10 cellular contexts compared by ENCODE assay signal in the genomic region with DNA sequence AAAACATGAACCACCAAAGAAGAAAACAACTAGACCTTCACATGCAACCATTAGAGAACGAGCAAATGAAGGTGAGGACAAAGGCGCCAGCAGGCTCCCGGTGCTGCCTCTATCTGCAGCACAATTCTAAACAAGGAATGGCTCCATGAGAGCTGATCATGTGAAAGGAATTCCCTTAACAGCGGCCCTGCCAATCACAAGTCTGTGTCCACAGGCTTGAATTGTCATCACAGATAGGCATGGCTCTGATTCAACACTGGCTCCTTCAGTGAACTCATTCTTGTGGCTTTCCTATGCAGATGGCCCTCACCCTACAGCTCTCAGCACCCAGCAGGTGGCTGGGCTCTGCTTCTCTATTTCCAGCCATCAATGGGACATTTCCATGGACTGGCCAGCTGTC. TPM values are rescaled to one million over a fixed set of nuclear protein-coding genes. Genes with fewer than 3 reads are reported as not detected.
DNase-seq lines count a peak whose midpoint lies in the region; ATAC-seq and TF ChIP-seq lines count a peak whose summit lies in the region.
"Had no signal": no experiment of that assay in that cellular context is flagged by ENCODE, and none has a peak within 500 bp of the region (broad histone marks: within the 10 kb centered on the region; RNA-seq: fewer than 3 reads in every experiment).

No MANE protein-coding gene starts in this region.

- H3K9ac ChIP-seq in SK-N-SH, result no peak overlapping the region

- H3K79me2 ChIP-seq in SK-N-SH (ENCODE audit: insufficient read depth), result peaks cover 59% of the 10 kb centered on the region

- DNase-seq in HT-29 (ENCODE audit: low spot score) (peak; percentile 6), SK-N-SH (no peak), Right ventricle myocardium superior (no peak), stomach (no peak), Calu3 (no peak), GM13977 (ENCODE audit: low spot score) (no peak)
- DNase-seq: activated CD4-positive, alpha-beta T cell treated with anti-CD3 and anti-CD28 coated beads, Interleukin-2, amount 50 U/mL, for 48 hours; Karpas-422; small intestine had no signal

- H3K36me3 Mint-ChIP-seq in Calu3 (ENCODE audit: insufficient read depth, unreplicated experiment), result peaks cover 43% of the 10 kb centered on the region

- ATAC-seq in Right ventricle myocardium superior (ENCODE audit: poor library complexity) (peak; percentile 84), HG02642 (IDR thresholded peaks at IDR 0.05; ENCODE audit: poor library complexity, unreplicated experiment) (no peak)

- CTCF ChIA-PET in SK-N-SH (lab: Yijun Ruan, JAX), result interaction anchor here (1.0 to 2.8 kb wide), 2 partner anchors 50 to 180 kb away, joined by 4 to 13 read pairs; no protein-coding TSS in a partner anchor
- CTCF ChIA-PET in Calu3 (lab: Charles Lee), result no interaction called here

- H2AFZ ChIP-seq in SK-N-SH (ENCODE audit: low read depth), result no peak overlapping the region

- no peaks in the 10 kb centered on the region for H3K9me3 ChIP-seq in SK-N-SH
- H3K9me3 ChIP-seq in stomach, result no peaks in the 10 kb centered on the region

- peaks cover 23% of the 10 kb centered on the region for H3F3A ChIP-seq in SK-N-SH (replicated peaks; ENCODE audit: insufficient read depth)

- no peak overlapping the region for H3K4me2 ChIP-seq in SK-N-SH

- TF ChIP-seq CTCF in SK-N-SH (IDR thresholded peaks at IDR 0.05), result 0 out of 2 replicates have a peak, but pooled peaks have one; percentile 11
- TF ChIP-seq CTCF in stomach (IDR thresholded peaks at IDR 0.05), result no peak
- TF ChIP-seq CTCF in Calu3 (IDR thresholded peaks at IDR 0.05; ENCODE audit: unreplicated experiment), result no peak
- no peak for TF ChIP-seq CTCF in GM13977 (IDR thresholded peaks at IDR 0.05; ENCODE audit: extremely low read depth, insufficient read depth, missing control alignments)

- H3K4me3 Mint-ChIP-seq in Calu3 (ENCODE audit: low read depth, unreplicated experiment), result no peak overlapping the region

- POLR2A ChIA-PET in SK-N-SH (lab: Yijun Ruan, JAX), result no interaction called here

- H3K27ac Mint-ChIP-seq in Calu3 (ENCODE audit: unreplicated experiment), result no peak overlapping the region

- no peak for TF ChIP-seq RAD21 in SK-N-SH (IDR thresholded peaks at IDR 0.05; ENCODE audit: low read length)

- no peaks in the 10 kb centered on the region for H3K4me1 Mint-ChIP-seq in Calu3 (ENCODE audit: low read depth, unreplicated experiment)

- TF ChIP-seq POLR2A in stomach (IDR thresholded peaks at IDR 0.05), result no peak

- H3K36me3 ChIP-seq in SK-N-SH (replicated peaks in 1 of 2; ENCODE audit: control insufficient read depth in 1 of 2, insufficient read depth in 2 of 2, low read length in 1 of 2) (peaks cover 72 to 96% of the 10 kb centered on the region in 2 experiments), stomach (peaks cover 14 to 58% (median 46%) of the 10 kb centered on the region in 4 donors)

- H3K27ac ChIP-seq in SK-N-SH (ENCODE audit: low read depth in 2 of 2, low read length in 1 of 2) (peak overlapping the region; percentile 19 to 40; a peak in 3 of 4 replicates), stomach (peak overlapping the region in 4 of 5 donors; percentile 10 to 49 (median 20))

- H3K27me3 ChIP-seq in SK-N-SH (ENCODE audit: insufficient read depth), result no peaks in the 10 kb centered on the region
- no peaks in the 10 kb centered on the region for H3K27me3 ChIP-seq in stomach

- H3K4me3 ChIP-seq in SK-N-SH (ENCODE audit: low read depth in 2 of 2, low read length in 1 of 2) (no peak overlapping the region), stomach (no peak overlapping the region)

- TF ChIP-seq EP300 in SK-N-SH (IDR thresholded peaks at IDR 0.05; ENCODE audit: borderline replicate concordance in 1 of 2, low read depth in 1 of 2, low read length in 1 of 2), result 0 out of 4 replicates have a peak, but pooled peaks of 1 of the 2 experiments have one; percentile 41
- TF ChIP-seq EP300 in stomach (IDR thresholded peaks at IDR 0.05), result no peak

- 82% methylated on average over 4 of the region's 4 CpGs for WGBS in SK-N-SH (ENCODE audit: low lambda C conversion rate)
- WGBS in stomach, 5 donors, result 60 to 88% (median 74%) methylated on average over 4 of the region's 4 CpGs

- H4K20me1 ChIP-seq in SK-N-SH (ENCODE audit: insufficient read depth), result peaks cover 19% of the 10 kb centered on the region

- intact Hi-C loops in Right ventricle myocardium superior (cut with DNase I), result no loop called here
- intact Hi-C loops in stomach (cut with DNase I; ENCODE audit: low total_unique reads), result no loop called here
- intact Hi-C loops in Calu3 (cut with micrococcal nuclease; ENCODE audit: unreplicated experiment), result no loop called here

- in situ Hi-C loops in GM13977 (cut with MboI; ENCODE audit: low pct_unique_long_range_greater_than_20kb, low sequenced_read_pairs, unreplicated experiment), result no loop called here

- no peaks in the 10 kb centered on the region for H3K9me3 Mint-ChIP-seq in Calu3 (ENCODE audit: low read depth, unreplicated experiment)

- H3K9me2 ChIP-seq in SK-N-SH, result no peaks in the 10 kb centered on the region

- no peaks in the 10 kb centered on the region for H3K27me3 Mint-ChIP-seq in Calu3 (ENCODE audit: unreplicated experiment)

- H3K4me1 ChIP-seq in SK-N-SH (ENCODE audit: control insufficient read depth in 1 of 2, insufficient read depth in 2 of 2, low read depth in 1 of 2, low read length in 1 of 2) (peaks cover 4% of the 10 kb centered on the region in 2 experiments; a peak in 2 of 4 replicates), stomach (peaks cover 12 to 47% (median 18%) of the 10 kb centered on the region in 4 donors)

- BruUV-seq in Calu3 (replicated peaks; lab: Mats Ljungman, UMichigan), result no TSS peak

TF ChIP-seq in SK-N-SH, 30 proteins besides CTCF, POLR2A, EP300 and RAD21:
- TF ChIP-seq REST (IDR thresholded peaks at IDR 0.05; ENCODE audit: low read depth, low read length) (no peak), POLR2AphosphoS5 (IDR thresholded peaks at IDR 0.05; ENCODE audit: low read depth, low read length) (0 out of 2 replicates have a peak, but pooled peaks have one; percentile 17), TCF12 (IDR thresholded peaks at IDR 0.05) (peak; percentile 82), FOSL2 (IDR thresholded peaks at IDR 0.05; ENCODE audit: borderline replicate concordance, low read depth) (0 out of 2 replicates have a peak, but pooled peaks have one; percentile 15), PBX3 (IDR thresholded peaks at IDR 0.05) (peak; percentile 92)

RNA-seq across cellular contexts. Expression of gene LAMB1, which starts 36.3 kb away (rescaled TPM):
- total RNA-seq in HT-29 (2014; rRNA removed; shearing (Covaris generic)), result 29.4 and 46.6 TPM in 2 replicates
- polyA plus RNA-seq in SK-N-SH (2012; rRNA removed) (435 and 471 TPM in 2 replicates), stomach (10 to 100 TPM; 50.0 to 76.5 (median 68.7) TPM)
- 358 TPM in 2 replicates for polyA plus RNA-seq in SK-N-SH (2012; cell fraction: cytosol; rRNA removed)
- 1,344 and 1,530 TPM in 2 replicates for polyA plus RNA-seq in SK-N-SH (2012; cell fraction: nucleus; rRNA removed)
- total RNA-seq in Right ventricle myocardium superior (62.1 TPM), stomach (100 to 1,000 TPM in 4 of 5 donors, 10 to 100 TPM in 1; 85.7 to 399 (median 165) TPM), Calu3 (2022) (181 and 240 TPM in 2 replicates)
